ENCODE assay signal across 9 cellular contexts in genomic region chr22:36197065-36197440, GRCh38. TPM values are rescaled to one million over a fixed set of nuclear protein-coding genes. Genes with fewer than 3 reads are reported as not detected.
DNase-seq lines count a peak whose midpoint lies in the region; ATAC-seq and TF ChIP-seq lines count a peak whose summit lies in the region.
"Had no signal": no experiment of that assay in that cellular context is flagged by ENCODE, and none has a peak within 500 bp of the region (broad histone marks: within the 10 kb centered on the region; RNA-seq: fewer than 3 reads in every experiment).

No MANE protein-coding gene starts in this region.

- H3K27me3 Mint-ChIP-seq in activated CD4-positive, alpha-beta T cell treated with anti-CD3 and anti-CD28 coated beads, Interleukin-2, amount 10 ng/mL, durations not matched to agents 7 days and 5 days: peaks cover 4% of the 10 kb centered on the region

- peak; percentile 28 for ATAC-seq in left lobe of liver
- peak; percentile 28 for ATAC-seq in upper lobe of right lung
- ATAC-seq in GM21528 (IDR thresholded peaks at IDR 0.05; ENCODE audit: low FRiP score, unreplicated experiment): no peak
- no peak for ATAC-seq in HG02885 (IDR thresholded peaks at IDR 0.05; ENCODE audit: poor library complexity, unreplicated experiment)

- no peak for DNase-seq in activated CD4-positive, alpha-beta T cell treated with anti-CD3 and anti-CD28 coated beads, Interleukin-2, amount 10 ng/mL, durations not matched to agents 7 days and 5 days
- DNase-seq in activated CD4-positive, alpha-beta T cell treated with anti-CD3 and anti-CD28 coated beads, Interleukin-2, amount 50 U/mL, for 1 hour: no peak
- DNase-seq in amniotic stem cell (lab: John Stamatoyannopoulos, UW): peak; percentile 49
- no peak for DNase-seq in left lobe of liver (ENCODE audit: low spot score)
- DNase-seq in upper lobe of right lung: no peak
- no peak for DNase-seq in NCI-H510A (lab: John Stamatoyannopoulos, UW)

- no peak for TF ChIP-seq CTCF in upper lobe of right lung (IDR thresholded peaks at IDR 0.05)

- no peaks in the 10 kb centered on the region for H3K27me3 ChIP-seq in upper lobe of right lung

- POLR2A ChIA-PET in activated CD4-positive, alpha-beta T cell treated with anti-CD3 and anti-CD28 coated beads, Interleukin-2, amount 10 ng/mL, durations not matched to agents 7 days and 5 days (lab: Charles Lee): no interaction called here

- CTCF ChIA-PET in activated CD4-positive, alpha-beta T cell treated with anti-CD3 and anti-CD28 coated beads, Interleukin-2, amount 10 ng/mL, durations not matched to agents 7 days and 5 days (lab: Charles Lee): no interaction called here

- intact Hi-C loops in upper lobe of right lung (cut with DNase I): loop anchor here (10.0 kb wide), 1 partner anchor 78 kb away; no protein-coding TSS in a partner anchor

- H3K27ac Mint-ChIP-seq in activated CD4-positive, alpha-beta T cell treated with anti-CD3 and anti-CD28 coated beads, Interleukin-2, amount 10 ng/mL, durations not matched to agents 7 days and 5 days: peak overlapping the region; percentile 63

- H3K4me1 ChIP-seq in upper lobe of right lung: peaks cover 18% of the 10 kb centered on the region

- H3K36me3 Mint-ChIP-seq in activated CD4-positive, alpha-beta T cell treated with anti-CD3 and anti-CD28 coated beads, Interleukin-2, amount 10 ng/mL, durations not matched to agents 7 days and 5 days (ENCODE audit: low read depth): no peaks in the 10 kb centered on the region

- no peak overlapping the region for H3K4me3 ChIP-seq in upper lobe of right lung

- no peak overlapping the region for H3K4me3 Mint-ChIP-seq in activated CD4-positive, alpha-beta T cell treated with anti-CD3 and anti-CD28 coated beads, Interleukin-2, amount 10 ng/mL, durations not matched to agents 7 days and 5 days

- H3K36me3 ChIP-seq in upper lobe of right lung: no peaks in the 10 kb centered on the region

- H3K4me1 Mint-ChIP-seq in activated CD4-positive, alpha-beta T cell treated with anti-CD3 and anti-CD28 coated beads, Interleukin-2, amount 10 ng/mL, durations not matched to agents 7 days and 5 days: peaks cover 35% of the 10 kb centered on the region

- no peak overlapping the region for H3K27ac ChIP-seq in upper lobe of right lung
- H3K27ac ChIP-seq: C4-2B had no signal

- H3K9me3 Mint-ChIP-seq in activated CD4-positive, alpha-beta T cell treated with anti-CD3 and anti-CD28 coated beads, Interleukin-2, amount 10 ng/mL, durations not matched to agents 7 days and 5 days: no peaks in the 10 kb centered on the region

- no peaks in the 10 kb centered on the region for H3K9me3 ChIP-seq in upper lobe of right lung

RNA-seq across cellular contexts. Expression of gene APOL4, which starts 4.6 kb away (rescaled TPM):
- under 1 TPM; 0.54 to 0.57 TPM for total RNA-seq in activated CD4-positive, alpha-beta T cell treated with anti-CD3 and anti-CD28 coated beads, Interleukin-2, amount 10 ng/mL, durations not matched to agents 7 days and 5 days
- total RNA-seq in left lobe of liver (0.60 TPM), upper lobe of right lung (14.3 TPM)

RNA-seq across cellular contexts. Expression of gene APOL3, which starts 36.5 kb away (rescaled TPM):
- total RNA-seq in activated CD4-positive, alpha-beta T cell treated with anti-CD3 and anti-CD28 coated beads, Interleukin-2, amount 10 ng/mL, durations not matched to agents 7 days and 5 days: 100 to 1,000 TPM; 139 to 150 TPM
- 26.9 TPM for total RNA-seq in left lobe of liver
- 58.2 TPM for total RNA-seq in upper lobe of right lung

RNA-seq across cellular contexts. Expression of gene APOL2, which starts 42.3 kb away (rescaled TPM):
- total RNA-seq in activated CD4-positive, alpha-beta T cell treated with anti-CD3 and anti-CD28 coated beads, Interleukin-2, amount 10 ng/mL, durations not matched to agents 7 days and 5 days: 10 to 100 TPM; 77.0 to 85.4 TPM
- 44.4 TPM for total RNA-seq in left lobe of liver
- total RNA-seq in upper lobe of right lung: 51.6 TPM

RNA-seq across cellular contexts. Expression of gene APOL1, which starts 55.9 kb away (rescaled TPM):
- total RNA-seq in activated CD4-positive, alpha-beta T cell treated with anti-CD3 and anti-CD28 coated beads, Interleukin-2, amount 10 ng/mL, durations not matched to agents 7 days and 5 days: 10 to 100 TPM; 50.9 to 60.0 TPM
- total RNA-seq in left lobe of liver (99.8 TPM), upper lobe of right lung (92.8 TPM)

Comparison
In these comparisons a context has a peak if more than half of its experiments do, and no peak if none do; other contexts are left out.
1. ATAC-seq: peak in left lobe of liver (single experiment) and upper lobe of right lung (single experiment); none in GM21528 (single experiment) and HG02885 (single experiment).